30 cellular contexts compared by ENCODE assay signal in the genomic region with DNA sequence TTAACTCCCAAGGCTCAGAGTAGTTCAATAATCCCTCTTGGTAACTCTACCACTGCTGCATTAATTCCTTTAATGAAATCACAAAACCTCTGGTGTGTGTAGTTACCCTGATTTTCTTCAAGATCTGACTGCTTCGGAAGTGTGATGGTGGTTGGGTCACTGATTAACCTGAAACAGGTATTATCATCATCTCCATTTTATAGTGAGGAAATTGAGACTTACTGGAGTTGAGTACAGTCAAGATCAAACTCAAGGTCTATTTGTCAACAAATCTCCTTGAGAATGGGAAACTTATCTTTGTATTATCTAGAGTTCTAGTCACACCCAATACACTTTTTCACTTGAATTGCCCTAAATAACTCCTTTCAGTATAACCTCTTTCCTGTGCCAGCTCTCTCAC.
"Had no signal": no experiment of that assay in that cellular context is flagged by ENCODE, and none has a peak within 500 bp of the region (broad histone marks: within the 10 kb centered on the region; RNA-seq: fewer than 3 reads in every experiment).

No MANE protein-coding gene starts in this region.

- H3K36me3 ChIP-seq: adrenal gland, breast epithelium, cardiac muscle cell, colonic mucosa, gastrocnemius medialis, heart left ventricle had no signal

- ATAC-seq: activated CD4-positive, alpha-beta T cell treated with anti-CD3 and anti-CD28 coated beads for 36 hours; activated CD8-positive, alpha-beta memory T cell treated with anti-CD3 and anti-CD28 coated beads, Interleukin-2, amount 10 ng/mL, durations not matched to agents 7 days and 5 days; activated CD8-positive, alpha-beta T cell treated with anti-CD3 and anti-CD28 coated beads, Interleukin-2, amount 10 ng/mL, durations not matched to agents 7 days and 5 days; activated naive CD8-positive, alpha-beta T cell treated with anti-CD3 and anti-CD28 coated beads, Interleukin-2, amount 50 U/mL, for 24 hours; esophagus mucosa; gastrocnemius medialis; heart left ventricle had no signal

- H3K27ac ChIP-seq: adrenal gland, breast epithelium, cardiac muscle cell, colonic mucosa, gastrocnemius medialis, heart left ventricle had no signal

- H3K9me3 ChIP-seq: adrenal gland, breast epithelium, colonic mucosa, gastrocnemius medialis, heart left ventricle had no signal

- DNase-seq: activated CD4-positive, alpha-beta memory T cell treated with anti-CD3 and anti-CD28 coated beads for 36 hours; activated CD4-positive, alpha-beta T cell treated with anti-CD3 and anti-CD28 coated beads for 36 hours; activated CD4-positive, alpha-beta T cell treated with anti-CD3 and anti-CD28 coated beads, Interleukin-2, amount 10 ng/mL, durations not matched to agents 24 days and 14 days; activated CD4-positive, CD25-positive, alpha-beta regulatory T cell; activated CD4-positive, CD25-positive, alpha-beta regulatory T cell treated with anti-CD3 and anti-CD28 coated beads, Interleukin-2, amount 50 U/mL, for 72 hours; activated CD8-positive, alpha-beta memory T cell treated with anti-CD3 and anti-CD28 coated beads, Interleukin-2, amount 10 ng/mL, durations not matched to agents 7 days and 5 days; activated CD8-positive, alpha-beta memory T cell treated with anti-CD3 and anti-CD28 coated beads, Interleukin-2, amount 50 U/mL, for 4 hours; activated CD8-positive, alpha-beta T cell treated with anti-CD3 and anti-CD28 coated beads, Interleukin-2, amount 10 ng/mL, durations not matched to agents 7 days and 5 days; activated effector memory CD4-positive, alpha-beta T cell treated with anti-CD3 and anti-CD28 coated beads, Interleukin-2, amount 50 U/mL, for 16 hours; activated naive CD4-positive, alpha-beta T cell treated with anti-CD3 and anti-CD28 coated beads for 36 hours; activated naive CD8-positive, alpha-beta T cell treated with anti-CD3 and anti-CD28 coated beads for 36 hours; activated naive CD8-positive, alpha-beta T cell treated with anti-CD3 and anti-CD28 coated beads, Interleukin-2, amount 50 U/mL, for 24 hours; activated T-cell treated with anti-CD3 and anti-CD28 coated beads, Interleukin-2, amount 50 U/mL, for 1 hour; activated T-cell treated with anti-CD3 and anti-CD28 coated beads, Interleukin-2, amount 50 U/mL, for 48 hours; adrenal gland; amygdala; aorta; central memory CD4-positive, alpha-beta T cell; cerebellar nuclear complex; colonic mucosa; effector CD8-positive, alpha-beta T cell; foreskin fibroblast; gastrocnemius medialis; glutamatergic neuron; heart left ventricle; T-helper 1 cell; T-helper 2 cell had no signal

- H3K4me1 ChIP-seq: adrenal gland, breast epithelium, colonic mucosa, gastrocnemius medialis, heart left ventricle had no signal

- H3K4me3 ChIP-seq: adrenal gland, breast epithelium, cardiac muscle cell, colonic mucosa, gastrocnemius medialis, heart left ventricle had no signal

- H3K27me3 ChIP-seq: adrenal gland, breast epithelium, cardiac muscle cell, colonic mucosa, gastrocnemius medialis, heart left ventricle had no signal
